Comparison of ENCODE assay signal across 28 cellular contexts in genomic region chr12:96338852-96339478, GRCh38.
A peak's percentile ranks its signal among the peaks of the same experiment; 100 is the strongest.
DNase-seq lines count a peak whose midpoint lies in the region; ATAC-seq, FAIRE-seq and TF ChIP-seq lines count a peak whose summit lies in the region.
"Had no signal": no experiment of that assay in that cellular context is flagged by ENCODE, and none has a peak within 500 bp of the region (broad histone marks: within the 10 kb centered on the region; RNA-seq: fewer than 3 reads in every experiment).

No MANE protein-coding gene starts in this region.

- DNase-seq in GM18507 (ENCODE audit: extremely low spot score, insufficient read length, low read depth): no peak
- DNase-seq in dermis blood vessel endothelial cell: peak; percentile 55
- DNase-seq in hepatocyte (ENCODE audit: low spot score): peak; percentile 13
- no peak for DNase-seq in neural progenitor cell (ENCODE audit: low spot score)
- DNase-seq: activated CD4-positive, CD25-positive, alpha-beta regulatory T cell treated with anti-CD3 and anti-CD28 coated beads, Interleukin-2, amount 50 U/mL, for 72 hours; activated CD8-positive, alpha-beta memory T cell treated with anti-CD3 and anti-CD28 coated beads for 24 hours; activated effector memory CD4-positive, alpha-beta T cell treated with anti-CD3 and anti-CD28 coated beads, Interleukin-2, amount 50 U/mL, for 16 hours; activated T-cell treated with anti-CD3 and anti-CD28 coated beads, Interleukin-2, amount 50 U/mL, for 1 hour; body of pancreas; COR-L47; effector CD4-positive, alpha-beta T cell; erythroblast; H7; left lung; NCI-H1092 treated with DMSO at 0.1 percent for 48 hours; NCI-H1930; NCI-H524 treated with DMSO at 0.1 percent for 48 hours; ovary; stimulated activated naive B cell treated with anti-CD40 and anti-IgM and Interleukin-4, amounts not matched to agents 10 μg/mL and 1 μg/mL and 100 μg/mL, for 72 hours; upper lobe of right lung had no signal

- peaks cover 3% of the 10 kb centered on the region for H3K27me3 Mint-ChIP-seq in neural progenitor cell (ENCODE audit: insufficient read depth, low read depth)
- H3K27me3 Mint-ChIP-seq: IgD-negative memory B cell; natural killer cell treated with Interleukin-12 subunit alpha and Interleukin-12 subunit beta and Interleukin-15 and Interleukin-18, amount 100 ng/mL, for 72 hours; stimulated activated naive B cell treated with anti-CD40 and anti-IgM and Interleukin-4, amounts not matched to agents 10 μg/mL and 1 μg/mL and 100 μg/mL, for 72 hours had no signal

- H3K79me2 ChIP-seq in hepatocyte: peaks cover 76% of the 10 kb centered on the region
- H3K79me2 ChIP-seq in neural progenitor cell (ENCODE audit: low read depth): peaks cover 68% of the 10 kb centered on the region

- H3F3A ChIP-seq in neural progenitor cell (ENCODE audit: low read depth): no peaks in the 10 kb centered on the region

- peak overlapping the region; percentile 31 for H3K4me3 Mint-ChIP-seq in neural progenitor cell
- H3K4me3 Mint-ChIP-seq: natural killer cell treated with Interleukin-12 subunit alpha and Interleukin-12 subunit beta and Interleukin-15 and Interleukin-18, amount 100 ng/mL, for 72 hours; stimulated activated naive B cell treated with anti-CD40 and anti-IgM and Interleukin-4, amounts not matched to agents 10 μg/mL and 1 μg/mL and 100 μg/mL, for 72 hours; T-helper 1 cell treated with Interleukin-12 subunit alpha and Interleukin-12 subunit beta and Interleukin-4 antibody, amounts not matched to agents 30 μg/mL and 1 μg/mL, for 36 hours had no signal

- H3K27ac ChIP-seq in hepatocyte: no peak overlapping the region
- H3K27ac ChIP-seq in neural progenitor cell: no peak overlapping the region
- H3K27ac ChIP-seq: BLaER1 treated with 17β-estradiol and CSF1 and Interleukin-3, amounts not matched to agents 10 nM and 100 nM; body of pancreas; left lung; ovary; suprapubic skin; upper lobe of right lung had no signal

- WGBS in hepatocyte (ENCODE audit: low lambda C conversion rate, missing lambda C conversion rate): 74% methylated on average over 3 of the region's 3 CpGs

- H3K9me2 ChIP-seq in hepatocyte (replicated peaks; ENCODE audit: insufficient read depth): no peaks in the 10 kb centered on the region

- H3K27me3 ChIP-seq in hepatocyte: no peaks in the 10 kb centered on the region
- no peaks in the 10 kb centered on the region for H3K27me3 ChIP-seq in neural progenitor cell
- H3K27me3 ChIP-seq: BLaER1 treated with 17β-estradiol and CSF1 and Interleukin-3, amounts not matched to agents 10 nM and 100 nM; body of pancreas; left lung; ovary; suprapubic skin; upper lobe of right lung had no signal

- H3K9me3 ChIP-seq in hepatocyte (ENCODE audit: low read depth) (peaks cover 11% of the 10 kb centered on the region), neural progenitor cell (ENCODE audit: low read depth) (no peaks in the 10 kb centered on the region)
- H3K9me3 ChIP-seq: ovary had no signal

- H3K4me2 ChIP-seq in hepatocyte (no peak overlapping the region), neural progenitor cell (no peak overlapping the region)
- H3K4me2 ChIP-seq: BLaER1 treated with 17β-estradiol and CSF1 and Interleukin-3, amounts not matched to agents 10 nM and 100 nM had no signal

- H3K9me3 Mint-ChIP-seq in neural progenitor cell: peaks cover 48% of the 10 kb centered on the region

- H3K36me3 Mint-ChIP-seq in neural progenitor cell: peaks cover 51% of the 10 kb centered on the region

- ATAC-seq in activated CD4-positive, CD25-positive, alpha-beta regulatory T cell treated with anti-CD3 and anti-CD28 coated beads, Interleukin-2, amount 50 U/mL, for 24 hours: no peak
- ATAC-seq in HG03565 (IDR thresholded peaks at IDR 0.05; ENCODE audit: unreplicated experiment) (no peak), HG02623 (IDR thresholded peaks at IDR 0.05; ENCODE audit: unreplicated experiment) (no peak)
- ATAC-seq: body of pancreas; left lung; natural killer cell treated with Interleukin-12 subunit alpha and Interleukin-12 subunit beta and Interleukin-15 and Interleukin-18, amount 100 ng/mL, for 72 hours; stimulated activated naive B cell treated with anti-CD40 and anti-IgM and Interleukin-4, amounts not matched to agents 10 μg/mL and 1 μg/mL and 100 μg/mL, for 72 hours; upper lobe of right lung had no signal

- TF ChIP-seq CTCF in hepatocyte (IDR thresholded peaks at IDR 0.05; ENCODE audit: poor library complexity): no peak
- no peak for TF ChIP-seq CTCF in neural progenitor cell (IDR thresholded peaks at IDR 0.05)

- FAIRE-seq in GM18507 (lab: Jason Lieb, UNC): peak; percentile 5

- H3K36me3 ChIP-seq in hepatocyte (replicated peaks; ENCODE audit: insufficient read depth, low read depth) (no peaks in the 10 kb centered on the region), neural progenitor cell (no peaks in the 10 kb centered on the region)
- H3K36me3 ChIP-seq: left lung, ovary, suprapubic skin, upper lobe of right lung had no signal

- H3K4me1 Mint-ChIP-seq in neural progenitor cell: no peaks in the 10 kb centered on the region

- H3K27ac Mint-ChIP-seq in neural progenitor cell: no peak overlapping the region
- H3K27ac Mint-ChIP-seq: IgD-negative memory B cell; natural killer cell treated with Interleukin-12 subunit alpha and Interleukin-12 subunit beta and Interleukin-15 and Interleukin-18, amount 100 ng/mL, for 72 hours; stimulated activated naive B cell treated with anti-CD40 and anti-IgM and Interleukin-4, amounts not matched to agents 10 μg/mL and 1 μg/mL and 100 μg/mL, for 72 hours; T-helper 1 cell treated with Interleukin-12 subunit alpha and Interleukin-12 subunit beta and Interleukin-4 antibody, amounts not matched to agents 30 μg/mL and 1 μg/mL, for 36 hours had no signal

- H3K4me1 ChIP-seq in hepatocyte (ENCODE audit: insufficient read depth): no peaks in the 10 kb centered on the region
- peaks cover 11% of the 10 kb centered on the region for H3K4me1 ChIP-seq in neural progenitor cell
- H3K4me1 ChIP-seq: body of pancreas, suprapubic skin, upper lobe of right lung had no signal

- H3K9ac ChIP-seq in neural progenitor cell: no peak overlapping the region
- H3K9ac ChIP-seq: BLaER1 treated with 17β-estradiol and CSF1 and Interleukin-3, amounts not matched to agents 10 nM and 100 nM had no signal

- H3K4me3 ChIP-seq in hepatocyte (no peak overlapping the region), neural progenitor cell (no peak overlapping the region)
- H3K4me3 ChIP-seq: BLaER1 treated with 17β-estradiol and CSF1 and Interleukin-3, amounts not matched to agents 10 nM and 100 nM; body of pancreas; left lung; ovary; suprapubic skin; upper lobe of right lung had no signal

- H4K20me1 ChIP-seq in hepatocyte (ENCODE audit: insufficient read depth, poor library complexity, severe bottlenecking) (no peaks in the 10 kb centered on the region), neural progenitor cell (ENCODE audit: low read depth) (no peaks in the 10 kb centered on the region)

- H2AFZ ChIP-seq in hepatocyte: no peak overlapping the region
- H2AFZ ChIP-seq in neural progenitor cell (replicated peaks): no peak overlapping the region

Comparison
In these comparisons a context has a peak if more than half of its experiments do, and no peak if none do; other contexts are left out.
1. DNase-seq: peak in dermis blood vessel endothelial cell (single experiment) and hepatocyte (single experiment); none in GM18507 (single experiment) and neural progenitor cell (single experiment).